Comparison of ENCODE assay signal across 12 cellular contexts in the genomic region with DNA sequence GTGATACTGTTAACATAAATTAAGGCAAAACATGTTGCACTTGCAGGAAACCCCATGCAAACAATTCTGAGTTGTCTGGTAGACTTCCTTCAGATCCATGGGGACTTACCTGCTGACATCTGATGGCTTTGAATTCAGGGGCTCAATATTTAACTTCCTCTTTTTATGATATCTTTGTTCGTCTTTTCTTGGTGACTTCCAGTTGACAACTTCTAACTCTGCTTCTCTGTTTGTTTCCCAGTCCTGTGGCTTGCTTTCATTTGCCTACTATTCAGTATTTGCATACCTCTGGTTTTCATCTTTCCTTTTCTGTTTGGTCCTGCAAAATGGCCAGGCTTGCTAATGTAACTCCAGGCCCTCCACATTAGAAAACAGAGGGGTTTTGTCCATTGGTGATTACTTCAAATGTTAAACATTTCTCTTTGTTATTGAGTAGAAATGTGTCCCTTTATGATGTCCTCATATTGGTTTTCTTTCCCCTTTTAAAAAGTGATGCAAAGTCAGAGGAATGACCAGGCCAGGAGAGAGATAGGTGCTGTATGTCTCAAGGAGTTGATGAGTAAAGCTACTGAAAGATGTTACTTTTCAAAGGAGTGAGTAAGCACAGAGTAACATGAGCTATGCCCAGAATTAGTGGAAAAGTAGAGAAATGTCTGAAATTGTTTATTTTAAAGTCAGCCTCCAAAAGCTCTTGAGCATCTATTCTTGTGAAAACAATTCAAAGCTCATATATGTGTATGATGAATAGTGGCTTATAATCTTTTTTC.
DNase-seq lines count a peak whose midpoint lies in the region; ATAC-seq and TF ChIP-seq lines count a peak whose summit lies in the region.
"Had no signal": no experiment of that assay in that cellular context is flagged by ENCODE, and none has a peak within 500 bp of the region (broad histone marks: within the 10 kb centered on the region; RNA-seq: fewer than 3 reads in every experiment).

No MANE protein-coding gene starts in this region.

- no peaks in the 10 kb centered on the region for H3K79me2 ChIP-seq in Karpas-422 (ENCODE audit: low read length)

- peak; percentile 59 for DNase-seq in NOMO-1 treated with DMSO at 0.1 percent for 48 hours (lab: John Stamatoyannopoulos, UW; ENCODE audit: unreplicated experiment)
- DNase-seq in NOMO-1 treated with dmso at 0.1 percent for 144 hours (lab: John Stamatoyannopoulos, UW; ENCODE audit: unreplicated experiment): no peak
- DNase-seq in Karpas-422: peak; percentile 78
- DNase-seq in brain microvascular endothelial cell: peak; percentile 34
- DNase-seq in stimulated activated naive B cell treated with anti-CD40 and anti-IgM and Interleukin-4, amounts not matched to agents 10 μg/mL and 1 μg/mL and 100 μg/mL, for 72 hours: peak; percentile 7
- DNase-seq in superior temporal gyrus (ENCODE audit: extremely low spot score): no peak
- no peak for DNase-seq in cardiac septum (ENCODE audit: low spot score)
- DNase-seq in NCI-H2171 treated with DMSO at 0.1 percent for 48 hours (lab: John Stamatoyannopoulos, UW): no peak
- DNase-seq: activated CD8-positive, alpha-beta memory T cell treated with anti-CD3 and anti-CD28 coated beads for 24 hours; right lobe of liver; SHP77 had no signal

- H3K9me2 ChIP-seq in Karpas-422 (replicated peaks; ENCODE audit: insufficient read depth, low read length): no peaks in the 10 kb centered on the region

- H3K4me3 Mint-ChIP-seq in stimulated activated naive B cell treated with anti-CD40 and anti-IgM and Interleukin-4, amounts not matched to agents 10 μg/mL and 1 μg/mL and 100 μg/mL, for 72 hours: no peak overlapping the region

- H3K4me3 ChIP-seq in Karpas-422 (ENCODE audit: low read length) (peak overlapping the region; percentile 17; the same call in 1 of the 2 replicates), brain microvascular endothelial cell (ENCODE audit: low read depth, low read length) (no peak overlapping the region)
- H3K4me3 ChIP-seq: cardiac muscle cell, right lobe of liver had no signal

- intact Hi-C loops in cardiac septum (cut with DNase I): no loop called here

- no peaks in the 10 kb centered on the region for H4K20me1 ChIP-seq in Karpas-422 (ENCODE audit: insufficient read depth, low read depth, low read length)

- H3K27ac ChIP-seq in Karpas-422 (ENCODE audit: low read length) (peak overlapping the region; percentile 67), brain microvascular endothelial cell (peak overlapping the region; percentile 39)
- H3K27ac ChIP-seq: cardiac muscle cell, right lobe of liver had no signal

- peak; percentile 91 to 94 for ATAC-seq in stimulated activated naive B cell treated with anti-CD40 and anti-IgM and Interleukin-4, amounts not matched to agents 10 μg/mL and 1 μg/mL and 100 μg/mL, for 72 hours (replicated peaks)
- ATAC-seq: right lobe of liver had no signal

- peak overlapping the region; percentile 39 for H3K4me2 ChIP-seq in Karpas-422 (ENCODE audit: low read depth, low read length, poor library complexity, severe bottlenecking)

- in situ Hi-C loops in brain microvascular endothelial cell (cut with HindIII; ENCODE audit: low pct_ligation_motif_present, low sequenced_read_pairs): no loop called here

- H3K36me3 ChIP-seq in Karpas-422 (ENCODE audit: insufficient read depth, low read length): no peaks in the 10 kb centered on the region
- H3K36me3 ChIP-seq in brain microvascular endothelial cell (replicated peaks): no peaks in the 10 kb centered on the region
- H3K36me3 ChIP-seq: cardiac muscle cell had no signal

- no peaks in the 10 kb centered on the region for H3K27me3 Mint-ChIP-seq in stimulated activated naive B cell treated with anti-CD40 and anti-IgM and Interleukin-4, amounts not matched to agents 10 μg/mL and 1 μg/mL and 100 μg/mL, for 72 hours

- no peak for TF ChIP-seq CTCF in brain microvascular endothelial cell (IDR thresholded peaks at IDR 0.05; ENCODE audit: low read depth, low read length, missing control alignments)

- H3K9me3 Mint-ChIP-seq in stimulated activated naive B cell treated with anti-CD40 and anti-IgM and Interleukin-4, amounts not matched to agents 10 μg/mL and 1 μg/mL and 100 μg/mL, for 72 hours: peaks cover 0 to 2% of the 10 kb centered on the region in 2 donors

- peak overlapping the region; percentile 65 for H3K27ac Mint-ChIP-seq in stimulated activated naive B cell treated with anti-CD40 and anti-IgM and Interleukin-4, amounts not matched to agents 10 μg/mL and 1 μg/mL and 100 μg/mL, for 72 hours

- 0 out of 2 replicates have a peak overlapping the region, but pooled peaks have one; percentile 25 for H2AFZ ChIP-seq in Karpas-422 (ENCODE audit: low read length)

- H3K9ac ChIP-seq in Karpas-422 (ENCODE audit: low read length): no peak overlapping the region

- peaks cover 38 to 44% of the 10 kb centered on the region in 2 donors for H3K36me3 Mint-ChIP-seq in stimulated activated naive B cell treated with anti-CD40 and anti-IgM and Interleukin-4, amounts not matched to agents 10 μg/mL and 1 μg/mL and 100 μg/mL, for 72 hours

- H3K27me3 ChIP-seq in Karpas-422 (ENCODE audit: low read length) (no peaks in the 10 kb centered on the region), brain microvascular endothelial cell (replicated peaks) (no peaks in the 10 kb centered on the region)
- H3K27me3 ChIP-seq: cardiac muscle cell, right lobe of liver had no signal

- H3K4me1 Mint-ChIP-seq in stimulated activated naive B cell treated with anti-CD40 and anti-IgM and Interleukin-4, amounts not matched to agents 10 μg/mL and 1 μg/mL and 100 μg/mL, for 72 hours: peaks cover 16 to 32% of the 10 kb centered on the region in 2 donors

- H3K9me3 ChIP-seq in Karpas-422 (ENCODE audit: low read length): no peaks in the 10 kb centered on the region
- H3K9me3 ChIP-seq: right lobe of liver had no signal

- H3K4me1 ChIP-seq in Karpas-422 (ENCODE audit: low read length): peaks cover 16% of the 10 kb centered on the region
- H3K4me1 ChIP-seq: right lobe of liver had no signal

Comparison
In these comparisons a context has a peak if more than half of its experiments do, and no peak if none do; other contexts are left out.
1. DNase-seq: peak in NOMO-1 treated with DMSO at 0.1 percent for 48 hours (single experiment), Karpas-422 (single experiment), brain microvascular endothelial cell (single experiment) and stimulated activated naive B cell treated with anti-CD40 and anti-IgM and Interleukin-4, amounts not matched to agents 10 μg/mL and 1 μg/mL and 100 μg/mL, for 72 hours (single experiment); none in NOMO-1 treated with dmso at 0.1 percent for 144 hours (single experiment), superior temporal gyrus (single experiment), cardiac septum (single experiment) and NCI-H2171 treated with DMSO at 0.1 percent for 48 hours (single experiment).